Comparison of ENCODE assay signal across 1 cellular context in genomic region chr19:8426283-8426682, GRCh38.
TF ChIP-seq lines count a peak whose summit lies in the region.

No MANE protein-coding gene starts in this region.

TF ChIP-seq in IMR-90, 13 proteins besides CTCF, POLR2A, EP300 and RAD21 (continued from another document):
- no peak for TF ChIP-seq USF2 (IDR thresholded peaks at IDR 0.05; ENCODE audit: low read depth, low read length)
